In genomic region chr2:7845332-7845731, GRCh38 we compare ENCODE assay signal across 13 cellular contexts.
DNase-seq lines count a peak whose midpoint lies in the region; ATAC-seq and TF ChIP-seq lines count a peak whose summit lies in the region.
"Had no signal": no experiment of that assay in that cellular context is flagged by ENCODE, and none has a peak within 500 bp of the region (broad histone marks: within the 10 kb centered on the region; RNA-seq: fewer than 3 reads in every experiment).

No MANE protein-coding gene starts in this region.

- DNase-seq in NCI-H226 (peak; percentile 61), endodermal cell (peak; percentile 25), mesenchymal stem cell (peak; percentile 48), body of pancreas (no peak), NCI-H2107 treated with DMSO at 0.1 percent for 48 hours (lab: John Stamatoyannopoulos, UW; ENCODE audit: unreplicated experiment) (no peak), erythroblast (lab: John Stamatoyannopoulos, UW) (no peak)
- no peak for DNase-seq in activated CD4-positive, alpha-beta T cell treated with anti-CD3 and anti-CD28 coated beads, Interleukin-2, amount 10 ng/mL, durations not matched to agents 7 days and 5 days
- DNase-seq: activated CD4-positive, CD25-positive, alpha-beta regulatory T cell; activated T-cell treated with anti-CD3 and anti-CD28 coated beads, Interleukin-2, amount 50 U/mL, for 1 hour; aorta; MM.1S had no signal

- no peak overlapping the region for H3K9ac ChIP-seq in BLaER1
- no peak overlapping the region for H3K9ac ChIP-seq in endodermal cell (ENCODE audit: extremely low read depth, low read length, poor library complexity, severe bottlenecking)
- peak overlapping the region; percentile 62 for H3K9ac ChIP-seq in mesenchymal stem cell (ENCODE audit: low read length)

- no peaks in the 10 kb centered on the region for H3K79me1 ChIP-seq in mesenchymal stem cell (replicated peaks; ENCODE audit: low read length, poor library complexity, severe bottlenecking)

- H3K23ac ChIP-seq in mesenchymal stem cell (ENCODE audit: low read length in 2 of 2): no peak overlapping the region

- peaks cover 19% of the 10 kb centered on the region for H3K9me3 Mint-ChIP-seq in endodermal cell
- peaks cover 7% of the 10 kb centered on the region for H3K9me3 Mint-ChIP-seq in activated CD4-positive, alpha-beta T cell treated with anti-CD3 and anti-CD28 coated beads, Interleukin-2, amount 10 ng/mL, durations not matched to agents 7 days and 5 days

- no peak overlapping the region for H2AK5ac ChIP-seq in mesenchymal stem cell (ENCODE audit: low read length, severe bottlenecking)

- H2AFZ ChIP-seq in mesenchymal stem cell (ENCODE audit: low read depth, low read length): no peak overlapping the region

- H3K4me1 Mint-ChIP-seq in endodermal cell: peaks cover 16% of the 10 kb centered on the region
- peaks cover 13% of the 10 kb centered on the region for H3K4me1 Mint-ChIP-seq in activated CD4-positive, alpha-beta T cell treated with anti-CD3 and anti-CD28 coated beads, Interleukin-2, amount 10 ng/mL, durations not matched to agents 7 days and 5 days

- H3K27me3 Mint-ChIP-seq in endodermal cell (ENCODE audit: insufficient read depth): peaks cover 5% of the 10 kb centered on the region
- no peaks in the 10 kb centered on the region for H3K27me3 Mint-ChIP-seq in activated CD4-positive, alpha-beta T cell treated with anti-CD3 and anti-CD28 coated beads, Interleukin-2, amount 10 ng/mL, durations not matched to agents 7 days and 5 days

- no peak overlapping the region for H3K14ac ChIP-seq in mesenchymal stem cell (ENCODE audit: low read length in 2 of 2)

- no peaks in the 10 kb centered on the region for H4K20me1 ChIP-seq in BLaER1

- H3K27ac ChIP-seq in BLaER1 (no peak overlapping the region), endodermal cell (ENCODE audit: low read depth, low read length) (no peak overlapping the region), mesenchymal stem cell (ENCODE audit: low read length, poor library complexity, severe bottlenecking) (no peak overlapping the region), body of pancreas (no peak overlapping the region)
- H3K27ac ChIP-seq: suprapubic skin had no signal

- no peak overlapping the region for H3K18ac ChIP-seq in mesenchymal stem cell (ENCODE audit: low read depth in 1 of 2, low read length in 2 of 2)

- H4K8ac ChIP-seq in mesenchymal stem cell (ENCODE audit: low read length): no peak overlapping the region

- H3K4me3 Mint-ChIP-seq in endodermal cell: no peak overlapping the region
- H3K4me3 Mint-ChIP-seq in activated CD4-positive, alpha-beta T cell treated with anti-CD3 and anti-CD28 coated beads, Interleukin-2, amount 10 ng/mL, durations not matched to agents 7 days and 5 days: no peak overlapping the region

- no peak for TF ChIP-seq POLR2A in body of pancreas (IDR thresholded peaks at IDR 0.05)
- no peak for TF ChIP-seq POLR2A in erythroblast (IDR thresholded peaks at IDR 0.05; ENCODE audit: low read length)

- no peak overlapping the region for H2BK5ac ChIP-seq in mesenchymal stem cell (ENCODE audit: low read depth, low read length, poor library complexity, severe bottlenecking)

- TF ChIP-seq CTCF in endodermal cell (conservative IDR thresholded peaks at IDR 0.05) (no peak), body of pancreas (IDR thresholded peaks at IDR 0.05) (no peak)

- 91 to 92% methylated on average over 1 to 2 of the region's 2 CpGs for whole genome bisulfite sequencing in endodermal cell (ENCODE audit: insufficient coverage in 1 of 2, insufficient read length in 1 of 2), 2 experiments
- whole genome bisulfite sequencing in mesenchymal stem cell: 25% methylated on average over 2 of the region's 2 CpGs
- 44 to 52% methylated on average over 2 of the region's 2 CpGs for WGBS in body of pancreas, 2 donors

- no peak overlapping the region for H2BK12ac ChIP-seq in mesenchymal stem cell (ENCODE audit: low read length in 2 of 2)

- no peaks in the 10 kb centered on the region for H3K36me3 ChIP-seq in BLaER1
- no peaks in the 10 kb centered on the region for H3K36me3 ChIP-seq in endodermal cell (ENCODE audit: control insufficient read depth, insufficient read depth, low read length)
- no peaks in the 10 kb centered on the region for H3K36me3 ChIP-seq in mesenchymal stem cell (ENCODE audit: control insufficient read depth in 1 of 2, insufficient read depth in 2 of 2, low read depth in 1 of 2, low read length in 2 of 2)
- H3K36me3 ChIP-seq in body of pancreas (replicated peaks in 1 of 2; ENCODE audit: insufficient read depth in 1 of 2, low read depth in 2 of 2): no peaks in the 10 kb centered on the region
- H3K36me3 ChIP-seq: suprapubic skin had no signal

- H2BK120ac ChIP-seq in mesenchymal stem cell (ENCODE audit: low read depth, low read length): no peak overlapping the region

- H2BK15ac ChIP-seq in mesenchymal stem cell (ENCODE audit: low read depth, poor library complexity, severe bottlenecking): no peak overlapping the region

- H3K4ac ChIP-seq in mesenchymal stem cell (ENCODE audit: low read depth in 1 of 2, low read length in 2 of 2): no peak overlapping the region

- H3K9me3 ChIP-seq in BLaER1 (peaks cover 10% of the 10 kb centered on the region), endodermal cell (ENCODE audit: control insufficient read depth, low read length) (no peaks in the 10 kb centered on the region), mesenchymal stem cell (ENCODE audit: control insufficient read depth, low read length) (peaks cover 4% of the 10 kb centered on the region), body of pancreas (no peaks in the 10 kb centered on the region)
- H3K9me3 ChIP-seq: suprapubic skin had no signal

- intact Hi-C loops in body of pancreas (cut with DNase I): no loop called here

- CTCF ChIA-PET in activated CD4-positive, alpha-beta T cell treated with anti-CD3 and anti-CD28 coated beads, Interleukin-2, amount 10 ng/mL, durations not matched to agents 7 days and 5 days (lab: Charles Lee): no interaction called here

- H3K4me2 ChIP-seq in BLaER1 (peak overlapping the region; percentile 38), mesenchymal stem cell (ENCODE audit: low read length, poor library complexity, severe bottlenecking) (no peak overlapping the region)

- H3K36me3 Mint-ChIP-seq in endodermal cell (ENCODE audit: low read depth): no peaks in the 10 kb centered on the region
- peaks cover under 1% of the 10 kb centered on the region for H3K36me3 Mint-ChIP-seq in activated CD4-positive, alpha-beta T cell treated with anti-CD3 and anti-CD28 coated beads, Interleukin-2, amount 10 ng/mL, durations not matched to agents 7 days and 5 days (ENCODE audit: low read depth)

- no peak overlapping the region for H3K27ac Mint-ChIP-seq in endodermal cell
- H3K27ac Mint-ChIP-seq in activated CD4-positive, alpha-beta T cell treated with anti-CD3 and anti-CD28 coated beads, Interleukin-2, amount 10 ng/mL, durations not matched to agents 7 days and 5 days: no peak overlapping the region

- no peak for ATAC-seq in body of pancreas

- no peak overlapping the region for H3K4me3 ChIP-seq in BLaER1
- H3K4me3 ChIP-seq in endodermal cell (ENCODE audit: low read length): no peak overlapping the region
- peak overlapping the region in 1 of 2 experiments; percentile 54 for H3K4me3 ChIP-seq in mesenchymal stem cell (ENCODE audit: insufficient read depth in 1 of 2, low read depth in 1 of 2, low read length in 2 of 2)
- no peak overlapping the region for H3K4me3 ChIP-seq in body of pancreas
- H3K4me3 ChIP-seq: suprapubic skin had no signal

- H4K91ac ChIP-seq in mesenchymal stem cell (ENCODE audit: low read length): no peak overlapping the region

- H3K27me3 ChIP-seq in BLaER1: no peaks in the 10 kb centered on the region; the same call in 1 of the 2 replicates
- no peaks in the 10 kb centered on the region for H3K27me3 ChIP-seq in endodermal cell (ENCODE audit: control insufficient read depth, insufficient read depth, low read length, poor library complexity, severe bottlenecking)
- no peaks in the 10 kb centered on the region for H3K27me3 ChIP-seq in mesenchymal stem cell (ENCODE audit: control insufficient read depth in 1 of 2, insufficient read depth in 1 of 2, low read length in 2 of 2)
- H3K27me3 ChIP-seq in body of pancreas: no peaks in the 10 kb centered on the region
- H3K27me3 ChIP-seq: suprapubic skin had no signal

- H3K4me1 ChIP-seq in BLaER1 (peaks cover 16% of the 10 kb centered on the region), endodermal cell (ENCODE audit: control insufficient read depth, insufficient read depth, low read length) (peaks cover 4% of the 10 kb centered on the region), mesenchymal stem cell (ENCODE audit: control insufficient read depth, insufficient read depth, low read depth, low read length) (peaks cover 4% of the 10 kb centered on the region), body of pancreas (peaks cover 8% of the 10 kb centered on the region)
- H3K4me1 ChIP-seq: suprapubic skin had no signal

- POLR2A ChIA-PET in activated CD4-positive, alpha-beta T cell treated with anti-CD3 and anti-CD28 coated beads, Interleukin-2, amount 10 ng/mL, durations not matched to agents 7 days and 5 days (lab: Charles Lee): no interaction called here

Comparison
In these comparisons a context has a peak if more than half of its experiments do, and no peak if none do; other contexts are left out.
1. DNase-seq: peak in NCI-H226 (single experiment), endodermal cell (single experiment) and mesenchymal stem cell (single experiment); none in body of pancreas (0 of 4), activated CD4-positive, alpha-beta T cell treated with anti-CD3 and anti-CD28 coated beads, Interleukin-2, amount 10 ng/mL, durations not matched to agents 7 days and 5 days (single experiment), NCI-H2107 treated with DMSO at 0.1 percent for 48 hours (single experiment) and erythroblast (0 of 2).